25 cellular contexts compared by ENCODE assay signal in genomic region chr20:24633026-24633425, GRCh38.
A peak's percentile ranks its signal among the peaks of the same experiment; 100 is the strongest.
DNase-seq lines count a peak whose midpoint lies in the region; ATAC-seq and TF ChIP-seq lines count a peak whose summit lies in the region.
"Had no signal": no experiment of that assay in that cellular context is flagged by ENCODE, and none has a peak within 500 bp of the region (broad histone marks: within the 10 kb centered on the region; RNA-seq: fewer than 3 reads in every experiment).

No MANE protein-coding gene starts in this region.

- H3K9me3 ChIP-seq in left ventricle myocardium inferior (replicated peaks) (no peaks in the 10 kb centered on the region), SJCRH30 (replicated peaks) (no peaks in the 10 kb centered on the region)
- H3K9me3 ChIP-seq: breast epithelium, right lobe of liver, thoracic aorta had no signal

- H3K36me3 ChIP-seq in left ventricle myocardium inferior (no peaks in the 10 kb centered on the region), SJCRH30 (no peaks in the 10 kb centered on the region)
- H3K36me3 ChIP-seq: breast epithelium, right lobe of liver, thoracic aorta had no signal

- H3K27me3 ChIP-seq in left ventricle myocardium inferior (ENCODE audit: low read depth): no peaks in the 10 kb centered on the region
- H3K27me3 ChIP-seq in SJCRH30: no peaks in the 10 kb centered on the region
- H3K27me3 ChIP-seq: breast epithelium, right lobe of liver had no signal

- no peak for TF ChIP-seq CTCF in left ventricle myocardium inferior (IDR thresholded peaks at IDR 0.05; ENCODE audit: borderline replicate concordance)

- intact Hi-C loops in Right ventricle myocardium inferior (cut with DNase I): loop anchor here (5.0 kb wide), 1 partner anchor 161 kb away; no protein-coding TSS in a partner anchor
- intact Hi-C loops in left ventricle myocardium inferior (cut with micrococcal nuclease): no loop called here
- intact Hi-C loops in left cardiac atrium (cut with DNase I): loop anchor here in 1 of 2 donors (5.0 kb wide), 1 partner anchor 131 kb away; no protein-coding TSS in a partner anchor

- H3K27ac ChIP-seq in left ventricle myocardium inferior (replicated peaks): no peak overlapping the region
- peak overlapping the region; percentile 99 for H3K27ac ChIP-seq in SJCRH30
- H3K27ac ChIP-seq: breast epithelium, C4-2B, right lobe of liver, thoracic aorta had no signal

- peak; percentile 68 for ATAC-seq in Right ventricle myocardium inferior
- peak; percentile 52 to 71 for ATAC-seq in left cardiac atrium
- ATAC-seq: GM12878; naive thymus-derived CD4-positive, alpha-beta T cell; stimulated activated effector memory CD8-positive, alpha-beta T cell treated with anti-CD3 and anti-CD28 coated beads, Interleukin-12 subunit alpha, Interleukin-12 subunit beta, amount 100 ng/mL, for 72 hours had no signal

- no peak for DNase-seq in Right ventricle myocardium inferior (ENCODE audit: missing footprints)
- no peak for DNase-seq in left ventricle myocardium inferior
- peak; percentile 95 to 98 for DNase-seq in SJCRH30
- no peak for DNase-seq in left cardiac atrium
- peak; percentile 61 for DNase-seq in ureter (ENCODE audit: low spot score)
- DNase-seq in SHP77 (lab: John Stamatoyannopoulos, UW): no peak
- no peak for DNase-seq in NCI-H748 (lab: John Stamatoyannopoulos, UW; ENCODE audit: unreplicated experiment)
- DNase-seq in activated naive CD4-positive, alpha-beta T cell (lab: John Stamatoyannopoulos, UW): no peak
- DNase-seq: ACHN; activated CD4-positive, alpha-beta T cell treated with anti-CD3 and anti-CD28 coated beads, Interleukin-2, amount 10 ng/mL, durations not matched to agents 24 days and 14 days; activated CD8-positive, alpha-beta memory T cell treated with anti-CD3 and anti-CD28 coated beads, Interleukin-2, amount 50 U/mL, for 4 hours; GF-D8; HCEC 1CT; hippocampal formation; naive thymus-derived CD4-positive, alpha-beta T cell; NCI-H1105; NCI-H2029 treated with DMSO at 0.1 percent for 48 hours; NCI-H510A treated with DMSO at 0.1 percent for 48 hours; right lobe of liver; SIG-M5 had no signal

- H3K4me3 ChIP-seq in left ventricle myocardium inferior (no peak overlapping the region), SJCRH30 (0 out of 2 replicates have a peak overlapping the region, but pooled peaks have one; percentile 15)
- H3K4me3 ChIP-seq: breast epithelium, GM12878, right lobe of liver, thoracic aorta had no signal

- H3K4me1 ChIP-seq in left ventricle myocardium inferior (peaks cover 32% of the 10 kb centered on the region), SJCRH30 (peaks cover 52% of the 10 kb centered on the region)
- H3K4me1 ChIP-seq: breast epithelium, right lobe of liver had no signal

Comparison
In these comparisons a context has a peak if more than half of its experiments do, and no peak if none do; other contexts are left out.
1. DNase-seq: peak in SJCRH30 (2 of 2) and ureter (single experiment); none in Right ventricle myocardium inferior (single experiment), left ventricle myocardium inferior (single experiment), left cardiac atrium (single experiment), SHP77 (0 of 2), NCI-H748 (single experiment) and activated naive CD4-positive, alpha-beta T cell (0 of 4).